8 cellular contexts compared by ENCODE assay signal in genomic region chr2:69915050-69915945, GRCh38. TPM values are rescaled to one million over a fixed set of nuclear protein-coding genes. Genes with fewer than 3 reads are reported as not detected.
DNase-seq lines count a peak whose midpoint lies in the region; ATAC-seq lines count a peak whose summit lies in the region.

MXD1 (plus strand) TSS chr2:69915109; CDS start chr2:69915331, 222 bp downstream.

- ATAC-seq in left lobe of liver (peak; percentile 3), GM18861 (IDR thresholded peaks at IDR 0.05; ENCODE audit: unreplicated experiment) (no peak)

- H3K27me3 ChIP-seq in NT2/D1 (ENCODE audit: insufficient read depth, insufficient read length) (peaks cover 21% of the 10 kb centered on the region), stomach smooth muscle (ENCODE audit: control insufficient read depth in 1 of 2, insufficient read depth in 2 of 2, low read length in 2 of 2) (no peaks in the 10 kb centered on the region)

- H3K4me1 ChIP-seq in NT2/D1 (ENCODE audit: insufficient read depth, insufficient read length) (no peaks in the 10 kb centered on the region), stomach smooth muscle (ENCODE audit: control insufficient read depth, insufficient read depth, low read length) (peaks cover 2% of the 10 kb centered on the region)

- H3K9ac ChIP-seq in NT2/D1 (ENCODE audit: insufficient read length, low read depth) (peak within 1 kb of the TSS; percentile 90), stomach smooth muscle (ENCODE audit: low read length in 2 of 2) (peak within 1 kb of the TSS; percentile 77 to 89)

- H3K36me3 ChIP-seq in NT2/D1 (ENCODE audit: insufficient read depth, insufficient read length, low read length) (peaks cover 5% of the 10 kb centered on the region), stomach smooth muscle (ENCODE audit: control insufficient read depth in 2 of 2, insufficient read depth in 2 of 2, low read length in 2 of 2) (peaks cover 3 to 8% of the 10 kb centered on the region in 2 donors)

- DNase-seq in stimulated activated CD4-positive, alpha-beta T cell treated with anti-CD3 and anti-CD28 coated beads, Interleukin-4, amount 100 ng/mL, for 1 hour, result peak; percentile 16
- DNase-seq in stimulated activated CD4-positive, alpha-beta T cell treated with anti-CD3 and anti-CD28 coated beads, Interleukin-4, amount 100 ng/mL, for 4 hours, result no peak
- no peak for DNase-seq in NT2/D1 (ENCODE audit: low read depth, low spot score)
- peak in 13 of 61 donors; percentile 7 to 56 (median 36) for DNase-seq in caudate nucleus (lab: John Stamatoyannopoulos, UW)
- DNase-seq in left lobe of liver (ENCODE audit: low spot score), result peak; percentile 59
- no peak for DNase-seq in DMS153 (lab: John Stamatoyannopoulos, UW)

- no peaks in the 10 kb centered on the region for H3K9me3 ChIP-seq in NT2/D1 (ENCODE audit: insufficient read depth, low read length)
- H3K9me3 ChIP-seq in stomach smooth muscle (ENCODE audit: control insufficient read depth in 2 of 2, low read length in 2 of 2), result no peaks in the 10 kb centered on the region

- H3K4me3 ChIP-seq in NT2/D1 (ENCODE audit: insufficient read length, low read depth), result peak within 1 kb of the TSS; percentile 66
- H3K4me3 ChIP-seq in stomach smooth muscle (ENCODE audit: low read length in 2 of 2), result peak within 1 kb of the TSS; percentile 76 to 80

- peak within 1 kb of the TSS; percentile 99 for H3K27ac ChIP-seq in caudate nucleus (ENCODE audit: low read depth, low read length)
- H3K27ac ChIP-seq in stomach smooth muscle (ENCODE audit: low read length), result peak within 1 kb of the TSS; percentile 84

RNA-seq across cellular contexts. Expression of gene MXD1, which starts in this region (rescaled TPM):
- 4.8 TPM for total RNA-seq in left lobe of liver

Comparison
In these comparisons a context has a peak if more than half of its experiments do, and no peak if none do; other contexts are left out.
1. DNase-seq: peak in stimulated activated CD4-positive, alpha-beta T cell treated with anti-CD3 and anti-CD28 coated beads, Interleukin-4, amount 100 ng/mL, for 1 hour (single experiment) and left lobe of liver (single experiment); none in stimulated activated CD4-positive, alpha-beta T cell treated with anti-CD3 and anti-CD28 coated beads, Interleukin-4, amount 100 ng/mL, for 4 hours (0 of 2), NT2/D1 (single experiment) and DMS153 (single experiment).